In the genomic region with DNA sequence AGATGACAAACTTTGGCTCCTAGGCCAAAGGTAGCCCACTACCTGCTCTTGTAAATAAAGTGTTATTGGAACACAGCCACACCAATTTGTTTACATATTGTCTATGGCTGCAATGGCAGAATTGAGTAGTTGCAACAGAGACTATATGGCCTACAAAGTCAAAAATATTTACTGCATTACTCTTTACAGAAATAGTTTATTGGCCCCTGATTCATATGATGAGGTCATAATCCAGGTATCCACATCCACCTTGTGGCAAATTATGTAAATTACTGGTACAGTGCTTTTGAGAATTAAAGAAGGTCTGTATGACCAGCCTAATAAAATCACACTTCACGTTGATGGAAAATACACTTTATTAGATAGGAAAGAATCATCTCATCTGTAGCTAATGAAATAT, we compare ENCODE assay signal across 28 cellular contexts.
"Had no signal": no experiment of that assay in that cellular context is flagged by ENCODE, and none has a peak within 500 bp of the region (broad histone marks: within the 10 kb centered on the region; RNA-seq: fewer than 3 reads in every experiment).

No MANE protein-coding gene starts in this region.

- H3K4me3 ChIP-seq: dorsolateral prefrontal cortex, esophagus muscularis mucosa, heart right ventricle, lung, mucosa of descending colon, neural progenitor cell, psoas muscle, sigmoid colon, spleen, testis, tibial artery had no signal

- H3K36me3 Mint-ChIP-seq: mesothelial cell of epicardium; naive B cell; neural progenitor cell; stimulated activated memory B cell treated with anti-CD40 and anti-IgM and Interleukin-4, amounts not matched to agents 10 μg/mL and 1 μg/mL and 100 μg/mL, for 72 hours; type B pancreatic cell had no signal

- H3K4me1 ChIP-seq: esophagus muscularis mucosa, heart right ventricle, neural progenitor cell, psoas muscle, sigmoid colon, spleen, testis, tibial artery had no signal

- H3K9me3 ChIP-seq: esophagus muscularis mucosa, heart right ventricle, mucosa of descending colon, psoas muscle, sigmoid colon, spleen, testis, tibial artery had no signal

- H3K9ac ChIP-seq: neural progenitor cell had no signal

- H3K4me2 ChIP-seq: neural progenitor cell had no signal

- FAIRE-seq: urothelium cell line had no signal

- ATAC-seq: heart right ventricle; left lobe of liver; mucosa of descending colon; psoas muscle; right cardiac atrium; stimulated activated memory B cell treated with anti-CD40 and anti-IgM and Interleukin-4, amounts not matched to agents 10 μg/mL and 1 μg/mL and 100 μg/mL, for 72 hours; stimulated activated naive CD8-positive, alpha-beta T cell treated with anti-CD3 and anti-CD28 coated beads, Interleukin-15, Interleukin-2, amounts not matched to agents 100 U/mL and 50 U/mL, for 24 hours had no signal

- H3K36me3 ChIP-seq: esophagus muscularis mucosa, heart right ventricle, neural progenitor cell, sigmoid colon, spleen, tibial artery had no signal

- H3K4me1 Mint-ChIP-seq: mesothelial cell of epicardium; nephron; neural progenitor cell; stimulated activated memory B cell treated with anti-CD40 and anti-IgM and Interleukin-4, amounts not matched to agents 10 μg/mL and 1 μg/mL and 100 μg/mL, for 72 hours had no signal

- H3K4me3 Mint-ChIP-seq: mesothelial cell of epicardium; naive B cell; nephron; neural progenitor cell; stimulated activated memory B cell treated with anti-CD40 and anti-IgM and Interleukin-4, amounts not matched to agents 10 μg/mL and 1 μg/mL and 100 μg/mL, for 72 hours; type B pancreatic cell had no signal

- H3K27ac Mint-ChIP-seq: mesothelial cell of epicardium; nephron; neural progenitor cell; stimulated activated memory B cell treated with anti-CD40 and anti-IgM and Interleukin-4, amounts not matched to agents 10 μg/mL and 1 μg/mL and 100 μg/mL, for 72 hours; type B pancreatic cell had no signal

- H2AFZ ChIP-seq: neural progenitor cell had no signal

- H3K27ac ChIP-seq: dorsolateral prefrontal cortex, esophagus muscularis mucosa, heart right ventricle, neural progenitor cell, psoas muscle, sigmoid colon, spleen, testis, tibial artery had no signal

- DNase-seq: dorsolateral prefrontal cortex; effector CD4-positive, alpha-beta T cell; foreskin melanocyte; glutamatergic neuron; heart right ventricle; hippocampal formation; islet precursor cell; mesenchymal stem cell; mucosa of descending colon; naive B cell; psoas muscle; right cardiac atrium; sigmoid colon; spleen; stimulated activated CD4-positive, alpha-beta T cell treated with anti-CD3 and anti-CD28 coated beads, Interleukin-4, amount 100 ng/mL, for 4 hours; stimulated activated naive CD8-positive, alpha-beta T cell treated with anti-CD3 and anti-CD28 coated beads, Interleukin-15, Interleukin-2, amounts not matched to agents 100 U/mL and 50 U/mL, for 24 hours; substantia nigra; testis; tibial artery had no signal

- H3K27me3 Mint-ChIP-seq: naive B cell; stimulated activated memory B cell treated with anti-CD40 and anti-IgM and Interleukin-4, amounts not matched to agents 10 μg/mL and 1 μg/mL and 100 μg/mL, for 72 hours; type B pancreatic cell had no signal

- H3K27me3 ChIP-seq: esophagus muscularis mucosa, heart right ventricle, neural progenitor cell, sigmoid colon, spleen, testis, tibial artery had no signal

- H3K9me3 Mint-ChIP-seq: neural progenitor cell; stimulated activated memory B cell treated with anti-CD40 and anti-IgM and Interleukin-4, amounts not matched to agents 10 μg/mL and 1 μg/mL and 100 μg/mL, for 72 hours had no signal
